17 cellular contexts compared by ENCODE assay signal in the genomic region with DNA sequence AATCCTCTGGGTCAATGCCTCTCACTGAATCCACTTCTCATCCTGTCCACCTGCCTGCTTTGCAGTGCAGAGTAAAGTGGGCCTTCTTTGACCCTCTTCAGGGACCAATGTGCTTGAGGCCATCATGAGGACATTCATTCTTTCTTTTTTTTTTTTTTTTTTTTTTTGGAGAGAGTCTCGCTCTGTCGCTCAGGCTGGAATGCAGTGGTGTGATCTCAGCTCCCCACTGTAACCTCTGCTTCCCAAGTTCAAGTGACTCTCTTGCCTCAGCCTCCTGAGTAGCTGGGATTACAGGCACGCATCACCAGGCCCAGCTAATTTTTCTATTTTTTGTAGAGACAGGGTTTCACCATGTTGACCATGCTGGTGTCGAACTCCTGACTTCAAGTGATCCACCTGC. TPM values are rescaled to one million over a fixed set of nuclear protein-coding genes. Genes with fewer than 3 reads are reported as not detected.
"Had no signal": no experiment of that assay in that cellular context is flagged by ENCODE, and none has a peak within 500 bp of the region (broad histone marks: within the 10 kb centered on the region; RNA-seq: fewer than 3 reads in every experiment).

No MANE protein-coding gene starts in this region.

RNA-seq across cellular contexts. Expression of a gene that starts 22.8 kb away (rescaled TPM):
- total RNA-seq: naive thymus-derived CD4-positive, alpha-beta T cell; natural killer cell; occipital lobe; osteoblast; ovary; progenitor cell of endocrine pancreas; psoas muscle; right atrium auricular region; sciatic nerve; smooth muscle cell; spleen; suprapubic skin; testis; tibial nerve; upper lobe of left lung; ureter; vagina had no signal
